In genomic region chr15:39685999-39686613, GRCh38 we compare ENCODE assay signal across 8 cellular contexts.
DNase-seq lines count a peak whose midpoint lies in the region; ATAC-seq, FAIRE-seq and TF ChIP-seq lines count a peak whose summit lies in the region.

No MANE protein-coding gene starts in this region.

- no peak overlapping the region for H3K27ac ChIP-seq in CD4-positive, CD25-positive, alpha-beta regulatory T cell (ENCODE audit: insufficient read depth, low read length, poor library complexity, severe bottlenecking)
- H3K27ac ChIP-seq in prostate gland = no peak overlapping the region

- TF ChIP-seq CTCF in prostate gland (IDR thresholded peaks at IDR 0.05) = peak; percentile 43 to 80 (median 77)

- peaks cover 31% of the 10 kb centered on the region for H3K27me3 Mint-ChIP-seq in CD4-positive, CD25-positive, alpha-beta regulatory T cell

- no peaks in the 10 kb centered on the region for H3K9me3 ChIP-seq in CD4-positive, CD25-positive, alpha-beta regulatory T cell (ENCODE audit: control insufficient read depth in 2 of 2, low read length in 2 of 2)
- no peaks in the 10 kb centered on the region for H3K9me3 ChIP-seq in prostate gland

- no peaks in the 10 kb centered on the region for H3K9me3 Mint-ChIP-seq in CD4-positive, CD25-positive, alpha-beta regulatory T cell
- no peaks in the 10 kb centered on the region for H3K9me3 Mint-ChIP-seq in stimulated activated effector memory CD8-positive, alpha-beta T cell treated with anti-CD3 and anti-CD28 coated beads, Interleukin-12 subunit alpha, Interleukin-12 subunit beta, amount 100 ng/mL, for 72 hours

- H3K4me3 ChIP-seq in CD4-positive, CD25-positive, alpha-beta regulatory T cell (ENCODE audit: low read depth, low read length) = no peak overlapping the region
- no peak overlapping the region for H3K4me3 ChIP-seq in prostate gland

- peak; percentile 53 for FAIRE-seq in GM19239 (lab: Jason Lieb, UNC)

- H3K4me1 ChIP-seq in CD4-positive, CD25-positive, alpha-beta regulatory T cell (ENCODE audit: control insufficient read depth, insufficient read depth, low read length, poor library complexity, severe bottlenecking) = no peaks in the 10 kb centered on the region
- no peaks in the 10 kb centered on the region for H3K4me1 ChIP-seq in prostate gland (replicated peaks)

- no peak for TF ChIP-seq POLR2A in prostate gland (IDR thresholded peaks at IDR 0.05)

- no peak overlapping the region for H3K27ac Mint-ChIP-seq in CD4-positive, CD25-positive, alpha-beta regulatory T cell
- H3K27ac Mint-ChIP-seq in stimulated activated effector memory CD8-positive, alpha-beta T cell treated with anti-CD3 and anti-CD28 coated beads, Interleukin-12 subunit alpha, Interleukin-12 subunit beta, amount 100 ng/mL, for 72 hours = no peak overlapping the region

- H3K4me3 Mint-ChIP-seq in CD4-positive, CD25-positive, alpha-beta regulatory T cell = no peak overlapping the region
- no peak overlapping the region for H3K4me3 Mint-ChIP-seq in stimulated activated effector memory CD8-positive, alpha-beta T cell treated with anti-CD3 and anti-CD28 coated beads, Interleukin-12 subunit alpha, Interleukin-12 subunit beta, amount 100 ng/mL, for 72 hours

- intact Hi-C loops in prostate gland (cut with DNase I) = loop anchor here (2.0 to 10.0 kb wide), 3 partner anchors 71 to 289 kb away; no protein-coding TSS in a partner anchor

- DNase-seq in CD4-positive, CD25-positive, alpha-beta regulatory T cell = peak; percentile 2 to 52 (median 32)
- DNase-seq in GM19239 (ENCODE audit: insufficient read length, low spot score) = peak; percentile 10
- DNase-seq in NCI-H345 (lab: John Stamatoyannopoulos, UW) = peak; percentile 33
- peak; percentile 14 for DNase-seq in activated CD4-positive, alpha-beta T cell treated with anti-CD3 and anti-CD28 coated beads, Interleukin-2, amount 50 U/mL, for 1 hour
- peak; percentile 31 for DNase-seq in germinal center (ENCODE audit: low spot score)
- DNase-seq in prostate gland (ENCODE audit: low spot score) = peak; percentile 28
- no peak for DNase-seq in UCSD-AML1 (lab: John Stamatoyannopoulos, UW; ENCODE audit: unreplicated experiment)
- no peak for DNase-seq in stimulated activated effector memory CD8-positive, alpha-beta T cell treated with anti-CD3 and anti-CD28 coated beads, Interleukin-12 subunit alpha, Interleukin-12 subunit beta, amount 100 ng/mL, for 72 hours (ENCODE audit: low spot score in 2 of 2)

- H3K36me3 Mint-ChIP-seq in CD4-positive, CD25-positive, alpha-beta regulatory T cell = no peaks in the 10 kb centered on the region
- no peaks in the 10 kb centered on the region for H3K36me3 Mint-ChIP-seq in stimulated activated effector memory CD8-positive, alpha-beta T cell treated with anti-CD3 and anti-CD28 coated beads, Interleukin-12 subunit alpha, Interleukin-12 subunit beta, amount 100 ng/mL, for 72 hours

- peak in 1 of 2 donors; percentile 44 for ATAC-seq in CD4-positive, CD25-positive, alpha-beta regulatory T cell (ENCODE audit: low read depth in 2 of 2)
- no peak for ATAC-seq in stimulated activated effector memory CD8-positive, alpha-beta T cell treated with anti-CD3 and anti-CD28 coated beads, Interleukin-12 subunit alpha, Interleukin-12 subunit beta, amount 100 ng/mL, for 72 hours

- H3K4me1 Mint-ChIP-seq in CD4-positive, CD25-positive, alpha-beta regulatory T cell = no peaks in the 10 kb centered on the region
- H3K4me1 Mint-ChIP-seq in stimulated activated effector memory CD8-positive, alpha-beta T cell treated with anti-CD3 and anti-CD28 coated beads, Interleukin-12 subunit alpha, Interleukin-12 subunit beta, amount 100 ng/mL, for 72 hours = no peaks in the 10 kb centered on the region

- H3K27me3 ChIP-seq in CD4-positive, CD25-positive, alpha-beta regulatory T cell (ENCODE audit: control insufficient read depth, insufficient read depth, low read length) = peaks cover 4% of the 10 kb centered on the region
- H3K27me3 ChIP-seq in prostate gland (replicated peaks; ENCODE audit: insufficient read depth) = no peaks in the 10 kb centered on the region

- no peaks in the 10 kb centered on the region for H3K36me3 ChIP-seq in CD4-positive, CD25-positive, alpha-beta regulatory T cell (ENCODE audit: control insufficient read depth, insufficient read depth, low read length)
- no peaks in the 10 kb centered on the region for H3K36me3 ChIP-seq in prostate gland

- 27% methylated on average over 4 of the region's 4 CpGs for WGBS in prostate gland

Comparison
In these comparisons a context has a peak if more than half of its experiments do, and no peak if none do; other contexts are left out.
1. DNase-seq: peak in CD4-positive, CD25-positive, alpha-beta regulatory T cell (3 of 3), GM19239 (single experiment), NCI-H345 (single experiment), activated CD4-positive, alpha-beta T cell treated with anti-CD3 and anti-CD28 coated beads, Interleukin-2, amount 50 U/mL, for 1 hour (single experiment), germinal center (single experiment) and prostate gland (single experiment); none in UCSD-AML1 (single experiment) and stimulated activated effector memory CD8-positive, alpha-beta T cell treated with anti-CD3 and anti-CD28 coated beads, Interleukin-12 subunit alpha, Interleukin-12 subunit beta, amount 100 ng/mL, for 72 hours (0 of 2).